11 cellular contexts compared by ENCODE assay signal in the genomic region with DNA sequence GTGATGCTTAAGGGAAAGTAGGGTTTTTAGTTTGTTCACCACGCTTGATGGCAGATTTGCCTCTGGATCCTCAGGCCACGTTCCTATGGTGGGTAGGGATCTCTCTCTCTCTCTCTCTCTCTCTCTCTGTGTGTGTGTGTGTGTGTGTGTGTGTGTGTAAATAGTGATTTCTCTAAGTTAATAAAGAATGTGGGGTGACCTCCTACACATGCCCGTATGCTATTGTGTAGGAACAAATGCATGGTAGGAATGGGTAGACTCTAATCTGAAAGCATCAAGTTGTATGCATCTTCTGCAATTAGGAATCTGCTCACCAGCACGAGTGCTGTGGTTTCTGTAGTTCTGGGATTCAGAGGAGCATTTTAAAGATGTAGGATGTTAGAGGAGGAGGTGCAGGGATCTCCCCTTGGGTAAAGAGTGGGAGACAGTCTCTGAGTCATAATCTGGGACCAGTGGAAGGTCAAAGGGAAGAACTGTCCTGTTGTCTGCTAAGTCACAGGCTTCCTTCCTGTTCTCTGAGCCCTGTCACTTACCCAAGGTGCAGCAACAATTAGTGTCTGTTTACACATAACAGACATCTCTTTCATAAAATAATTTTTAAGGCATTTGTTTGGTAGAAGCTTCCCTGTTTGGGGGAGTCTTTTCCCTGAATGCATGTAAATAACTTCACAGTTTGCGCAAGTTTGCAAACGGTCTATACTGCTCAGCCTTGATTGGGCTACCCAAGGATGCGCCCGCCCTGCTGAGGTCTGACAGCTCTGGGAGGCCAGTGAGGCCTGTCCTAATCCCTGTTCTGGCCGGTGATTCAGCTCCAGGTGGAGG.
DNase-seq lines count a peak whose midpoint lies in the region; ATAC-seq and TF ChIP-seq lines count a peak whose summit lies in the region.
"Had no signal": no experiment of that assay in that cellular context is flagged by ENCODE, and none has a peak within 500 bp of the region (broad histone marks: within the 10 kb centered on the region; RNA-seq: fewer than 3 reads in every experiment).

No MANE protein-coding gene starts in this region.

- peaks cover 9% of the 10 kb centered on the region for H3K4me1 Mint-ChIP-seq in activated CD8-positive, alpha-beta memory T cell treated with anti-CD3 and anti-CD28 coated beads, Interleukin-2, amount 10 ng/mL, durations not matched to agents 7 days and 5 days

- H3K36me3 Mint-ChIP-seq in activated CD8-positive, alpha-beta memory T cell treated with anti-CD3 and anti-CD28 coated beads, Interleukin-2, amount 10 ng/mL, durations not matched to agents 7 days and 5 days = no peaks in the 10 kb centered on the region

- H3K27me3 Mint-ChIP-seq in activated CD8-positive, alpha-beta memory T cell treated with anti-CD3 and anti-CD28 coated beads, Interleukin-2, amount 10 ng/mL, durations not matched to agents 7 days and 5 days = peaks cover 3% of the 10 kb centered on the region

- ATAC-seq in left ventricle myocardium superior = peak; percentile 33
- ATAC-seq in activated CD8-positive, alpha-beta memory T cell treated with anti-CD3 and anti-CD28 coated beads, Interleukin-2, amount 10 ng/mL, durations not matched to agents 7 days and 5 days = no peak

- no peak for TF ChIP-seq POLR2A in spleen (IDR thresholded peaks at IDR 0.05)

- DNase-seq in SIG-M5 treated with dmso at 0.1 percent for 504 hours (lab: John Stamatoyannopoulos, UW; ENCODE audit: unreplicated experiment) (peak; percentile 50), SIG-M5 (lab: John Stamatoyannopoulos, UW) (no peak), SK-MEL-5 (ENCODE audit: low read depth, low spot score) (peak; percentile 99), left ventricle myocardium superior (no peak), spleen (peak; percentile 81), T-helper 9 cell (no peak), NK-92 (lab: John Stamatoyannopoulos, UW; ENCODE audit: unreplicated experiment) (no peak)
- no peak for DNase-seq in activated CD8-positive, alpha-beta memory T cell treated with anti-CD3 and anti-CD28 coated beads, Interleukin-2, amount 10 ng/mL, durations not matched to agents 7 days and 5 days
- DNase-seq: activated CD4-positive, alpha-beta T cell treated with anti-CD3 and anti-CD28 coated beads, Interleukin-2, amount 50 U/mL, for 48 hours; NCI-H187 treated with DMSO at 0.1 percent for 48 hours; sigmoid colon had no signal

- peak overlapping the region in 1 of 8 donors; percentile 26 for H3K4me3 ChIP-seq in spleen
- H3K4me3 ChIP-seq: sigmoid colon had no signal

- intact Hi-C loops in left ventricle myocardium superior (cut with micrococcal nuclease) (no loop called here), spleen (cut with DNase I; ENCODE audit: low total_unique reads) (no loop called here)

- H3K27ac ChIP-seq in spleen = peak overlapping the region in 6 of 8 donors; percentile 10 to 78 (median 67)
- H3K27ac ChIP-seq: sigmoid colon had no signal

- no peak overlapping the region for H3K27ac Mint-ChIP-seq in activated CD8-positive, alpha-beta memory T cell treated with anti-CD3 and anti-CD28 coated beads, Interleukin-2, amount 10 ng/mL, durations not matched to agents 7 days and 5 days

- CTCF ChIA-PET in activated CD8-positive, alpha-beta memory T cell treated with anti-CD3 and anti-CD28 coated beads, Interleukin-2, amount 10 ng/mL, durations not matched to agents 7 days and 5 days (lab: Charles Lee) = no interaction called here

- H3K4me3 Mint-ChIP-seq in activated CD8-positive, alpha-beta memory T cell treated with anti-CD3 and anti-CD28 coated beads, Interleukin-2, amount 10 ng/mL, durations not matched to agents 7 days and 5 days = no peak overlapping the region

- no peaks in the 10 kb centered on the region for H3K9me3 ChIP-seq in spleen
- H3K9me3 ChIP-seq: sigmoid colon had no signal

- H3K4me1 ChIP-seq in spleen = peaks cover 4 to 68% (median 21%) of the 10 kb centered on the region in 6 donors

- no peaks in the 10 kb centered on the region for H3K27me3 ChIP-seq in spleen (replicated peaks in 1 of 7)
- H3K27me3 ChIP-seq: sigmoid colon had no signal

- no peak for TF ChIP-seq CTCF in spleen (IDR thresholded peaks at IDR 0.05 in 8 of 11, conservative IDR thresholded peaks at IDR 0.05 in 3 of 11)

- in situ Hi-C loops in SK-MEL-5 (cut with HindIII; ENCODE audit: low pct_unique_long_range_greater_than_20kb, low sequenced_read_pairs) = no loop called here

- no peaks in the 10 kb centered on the region for H3K9me3 Mint-ChIP-seq in activated CD8-positive, alpha-beta memory T cell treated with anti-CD3 and anti-CD28 coated beads, Interleukin-2, amount 10 ng/mL, durations not matched to agents 7 days and 5 days (ENCODE audit: low read depth)

- no peaks in the 10 kb centered on the region for H3K36me3 ChIP-seq in spleen
- H3K36me3 ChIP-seq: sigmoid colon had no signal

- WGBS in spleen, 5 donors = 52 to 71% (median 65%) methylated on average over 9 of the region's 9 CpGs

Comparison
In these comparisons a context has a peak if more than half of its experiments do, and no peak if none do; other contexts are left out.
1. DNase-seq: peak in SIG-M5 treated with dmso at 0.1 percent for 504 hours (single experiment), SK-MEL-5 (single experiment) and spleen (single experiment); none in SIG-M5 (single experiment), left ventricle myocardium superior (single experiment), T-helper 9 cell (single experiment), activated CD8-positive, alpha-beta memory T cell treated with anti-CD3 and anti-CD28 coated beads, Interleukin-2, amount 10 ng/mL, durations not matched to agents 7 days and 5 days (single experiment) and NK-92 (single experiment).